ENCODE assay signal across 1 cellular context in the genomic region with DNA sequence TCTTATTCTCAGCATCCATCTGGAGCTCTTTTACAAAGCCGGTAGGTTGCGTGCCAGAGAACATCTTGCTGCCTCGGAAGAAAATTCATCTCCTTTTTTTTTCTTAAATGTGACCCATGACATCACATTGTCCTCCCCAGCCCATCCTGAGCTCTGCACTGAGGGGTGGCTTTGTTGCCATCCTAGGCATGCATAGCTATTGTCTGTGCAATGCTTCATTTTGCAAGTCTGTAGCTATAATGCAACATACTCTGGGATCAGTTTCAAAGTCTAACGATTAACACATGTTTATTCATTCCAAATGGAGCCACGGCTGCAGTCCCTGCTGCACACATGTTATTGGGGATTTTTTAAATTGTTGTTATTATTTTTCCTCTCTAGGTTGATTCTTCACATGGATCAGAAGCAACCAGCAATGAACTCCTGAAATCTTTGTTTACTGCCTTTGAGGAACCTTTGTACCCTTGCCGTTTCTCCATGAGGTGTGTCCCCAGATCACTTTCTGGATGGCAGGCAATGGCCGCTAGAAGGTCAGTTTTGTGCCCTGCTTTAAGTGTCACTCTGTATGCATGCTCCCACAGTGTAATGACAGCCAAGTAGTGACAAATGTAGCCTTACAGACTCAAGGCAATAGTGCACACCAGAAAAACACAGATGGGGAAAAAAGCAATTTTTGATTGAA.
TF ChIP-seq lines count a peak whose summit lies in the region.

No MANE protein-coding gene starts in this region.

TF ChIP-seq in GM23338, 12 proteins besides CTCF, POLR2A, EP300 and RAD21 (continued from another document):
- TF ChIP-seq, protein P1, sequence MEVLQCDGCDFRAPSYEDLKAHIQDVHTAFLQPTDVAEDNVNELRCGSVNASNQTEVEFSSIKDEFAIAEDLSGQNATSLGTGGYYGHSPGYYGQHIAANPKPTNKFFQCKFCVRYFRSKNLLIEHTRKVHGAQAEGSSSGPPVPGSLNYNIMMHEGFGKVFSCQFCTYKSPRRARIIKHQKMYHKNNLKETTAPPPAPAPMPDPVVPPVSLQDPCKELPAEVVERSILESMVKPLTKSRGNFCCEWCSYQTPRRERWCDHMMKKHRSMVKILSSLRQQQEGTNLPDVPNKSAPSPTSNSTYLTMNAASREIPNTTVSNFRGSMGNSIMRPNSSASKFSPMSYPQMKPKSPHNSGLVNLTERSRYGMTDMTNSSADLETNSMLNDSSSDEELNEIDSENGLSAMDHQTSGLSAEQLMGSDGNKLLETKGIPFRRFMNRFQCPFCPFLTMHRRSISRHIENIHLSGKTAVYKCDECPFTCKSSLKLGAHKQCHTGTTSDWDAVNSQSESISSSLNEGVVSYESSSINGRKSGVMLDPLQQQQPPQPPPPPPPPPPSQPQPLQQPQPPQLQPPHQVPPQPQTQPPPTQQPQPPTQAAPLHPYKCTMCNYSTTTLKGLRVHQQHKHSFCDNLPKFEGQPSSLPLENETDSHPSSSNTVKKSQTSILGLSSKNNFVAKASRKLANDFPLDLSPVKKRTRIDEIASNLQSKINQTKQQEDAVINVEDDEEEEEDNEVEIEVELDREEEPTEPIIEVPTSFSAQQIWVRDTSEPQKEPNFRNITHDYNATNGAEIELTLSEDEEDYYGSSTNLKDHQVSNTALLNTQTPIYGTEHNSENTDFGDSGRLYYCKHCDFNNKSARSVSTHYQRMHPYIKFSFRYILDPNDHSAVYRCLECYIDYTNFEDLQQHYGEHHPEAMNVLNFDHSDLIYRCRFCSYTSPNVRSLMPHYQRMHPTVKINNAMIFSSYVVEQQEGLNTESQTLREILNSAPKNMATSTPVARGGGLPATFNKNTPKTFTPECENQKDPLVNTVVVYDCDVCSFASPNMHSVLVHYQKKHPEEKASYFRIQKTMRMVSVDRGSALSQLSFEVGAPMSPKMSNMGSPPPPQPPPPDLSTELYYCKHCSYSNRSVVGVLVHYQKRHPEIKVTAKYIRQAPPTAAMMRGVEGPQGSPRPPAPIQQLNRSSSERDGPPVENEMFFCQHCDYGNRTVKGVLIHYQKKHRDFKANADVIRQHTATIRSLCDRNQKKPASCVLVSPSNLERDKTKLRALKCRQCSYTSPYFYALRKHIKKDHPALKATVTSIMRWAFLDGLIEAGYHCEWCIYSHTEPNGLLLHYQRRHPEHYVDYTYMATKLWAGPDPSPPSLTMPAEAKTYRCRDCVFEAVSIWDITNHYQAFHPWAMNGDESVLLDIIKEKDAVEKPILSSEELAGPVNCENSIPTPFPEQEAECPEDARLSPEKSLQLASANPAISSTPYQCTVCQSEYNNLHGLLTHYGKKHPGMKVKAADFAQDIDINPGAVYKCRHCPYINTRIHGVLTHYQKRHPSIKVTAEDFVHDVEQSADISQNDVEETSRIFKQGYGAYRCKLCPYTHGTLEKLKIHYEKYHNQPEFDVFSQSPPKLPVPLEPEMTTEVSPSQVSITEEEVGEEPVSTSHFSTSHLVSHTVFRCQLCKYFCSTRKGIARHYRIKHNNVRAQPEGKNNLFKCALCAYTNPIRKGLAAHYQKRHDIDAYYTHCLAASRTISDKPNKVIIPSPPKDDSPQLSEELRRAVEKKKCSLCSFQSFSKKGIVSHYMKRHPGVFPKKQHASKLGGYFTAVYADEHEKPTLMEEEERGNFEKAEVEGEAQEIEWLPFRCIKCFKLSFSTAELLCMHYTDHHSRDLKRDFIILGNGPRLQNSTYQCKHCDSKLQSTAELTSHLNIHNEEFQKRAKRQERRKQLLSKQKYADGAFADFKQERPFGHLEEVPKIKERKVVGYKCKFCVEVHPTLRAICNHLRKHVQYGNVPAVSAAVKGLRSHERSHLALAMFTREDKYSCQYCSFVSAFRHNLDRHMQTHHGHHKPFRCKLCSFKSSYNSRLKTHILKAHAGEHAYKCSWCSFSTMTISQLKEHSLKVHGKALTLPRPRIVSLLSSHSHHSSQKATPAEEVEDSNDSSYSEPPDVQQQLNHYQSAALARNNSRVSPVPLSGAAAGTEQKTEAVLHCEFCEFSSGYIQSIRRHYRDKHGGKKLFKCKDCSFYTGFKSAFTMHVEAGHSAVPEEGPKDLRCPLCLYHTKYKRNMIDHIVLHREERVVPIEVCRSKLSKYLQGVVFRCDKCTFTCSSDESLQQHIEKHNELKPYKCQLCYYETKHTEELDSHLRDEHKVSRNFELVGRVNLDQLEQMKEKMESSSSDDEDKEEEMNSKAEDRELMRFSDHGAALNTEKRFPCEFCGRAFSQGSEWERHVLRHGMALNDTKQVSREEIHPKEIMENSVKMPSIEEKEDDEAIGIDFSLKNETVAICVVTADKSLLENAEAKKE (CRISPR knock-in tag; IDR thresholded peaks at IDR 0.05), result no peak
- no peak for TF ChIP-seq CREB1 (CRISPR knock-in tag; IDR thresholded peaks at IDR 0.05; ENCODE audit: low read depth)
- no peak for TF ChIP-seq ZNF331 (CRISPR knock-in tag; IDR thresholded peaks at IDR 0.05; ENCODE audit: low read depth)
